1 cellular context compared by ENCODE assay signal in the genomic region with DNA sequence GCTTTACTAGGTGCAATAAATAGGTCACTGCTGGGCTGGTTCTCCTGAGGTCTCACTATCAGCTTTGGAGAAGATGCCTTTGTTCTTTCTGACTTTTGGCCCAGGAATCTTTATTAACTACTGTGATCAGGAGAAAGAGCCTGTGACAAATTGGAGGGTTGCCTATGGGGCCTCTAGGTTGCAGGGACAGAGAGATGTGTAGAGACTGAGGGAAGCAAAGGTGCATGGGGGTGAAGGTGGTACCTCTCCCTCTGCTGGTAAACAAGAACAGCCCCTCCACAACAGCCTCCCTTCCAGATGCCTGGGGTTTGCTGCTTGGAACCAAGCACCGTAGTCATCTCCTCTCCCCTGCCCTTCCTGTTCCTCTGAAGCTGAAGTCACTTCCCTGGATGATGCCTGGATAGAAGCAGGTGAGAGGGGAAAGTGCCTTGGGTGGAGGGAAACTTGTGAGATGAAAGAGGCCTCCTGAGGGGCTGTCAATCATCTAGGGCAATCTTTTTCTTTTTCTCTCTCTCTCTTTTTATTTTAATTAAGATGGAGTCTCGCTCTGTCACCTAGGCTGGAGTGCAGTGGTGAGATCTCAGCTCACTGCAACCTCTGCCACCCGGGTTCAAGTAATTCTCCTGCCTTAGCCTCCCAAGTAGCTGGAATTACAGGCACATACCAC.
TF ChIP-seq lines count a peak whose summit lies in the region.

No MANE protein-coding gene starts in this region.

TF ChIP-seq in HepG2, 621 proteins besides CTCF, POLR2A, EP300 and RAD21:
- TF ChIP-seq ZNF34 (CRISPR knock-in tag; IDR thresholded peaks at IDR 0.05; ENCODE audit: borderline replicate concordance) (no peak), ATF4 (CRISPR knock-in tag; IDR thresholded peaks at IDR 0.05) (no peak), ISX (CRISPR knock-in tag; conservative IDR thresholded peaks at IDR 0.05) (no peak), MTF2 (CRISPR knock-in tag; IDR thresholded peaks at IDR 0.05; ENCODE audit: borderline replicate concordance) (no peak), POLR2AphosphoS2 (IDR thresholded peaks at IDR 0.05; ENCODE audit: low read depth, low read length) (no peak), RXRB (CRISPR knock-in tag; IDR thresholded peaks at IDR 0.05; ENCODE audit: borderline replicate concordance) (no peak), TFAP4 (IDR thresholded peaks at IDR 0.05; ENCODE audit: borderline replicate concordance, low read depth) (no peak), KDM4B (CRISPR knock-in tag; IDR thresholded peaks at IDR 0.05) (no peak), TCF7 (IDR thresholded peaks at IDR 0.05; ENCODE audit: low read depth) (no peak), CEBPB (IDR thresholded peaks at IDR 0.05; ENCODE audit: borderline replicate concordance, low read depth, low read length) (no peak), DDIT3 (CRISPR knock-in tag; IDR thresholded peaks at IDR 0.05) (no peak), ZNF687 (CRISPR knock-in tag; IDR thresholded peaks at IDR 0.05) (no peak), TIGD3 (CRISPR knock-in tag; IDR thresholded peaks at IDR 0.05; ENCODE audit: borderline replicate concordance) (no peak), ZNF468 (CRISPR knock-in tag; IDR thresholded peaks at IDR 0.05) (no peak)
- TF ChIP-seq, protein P1, sequence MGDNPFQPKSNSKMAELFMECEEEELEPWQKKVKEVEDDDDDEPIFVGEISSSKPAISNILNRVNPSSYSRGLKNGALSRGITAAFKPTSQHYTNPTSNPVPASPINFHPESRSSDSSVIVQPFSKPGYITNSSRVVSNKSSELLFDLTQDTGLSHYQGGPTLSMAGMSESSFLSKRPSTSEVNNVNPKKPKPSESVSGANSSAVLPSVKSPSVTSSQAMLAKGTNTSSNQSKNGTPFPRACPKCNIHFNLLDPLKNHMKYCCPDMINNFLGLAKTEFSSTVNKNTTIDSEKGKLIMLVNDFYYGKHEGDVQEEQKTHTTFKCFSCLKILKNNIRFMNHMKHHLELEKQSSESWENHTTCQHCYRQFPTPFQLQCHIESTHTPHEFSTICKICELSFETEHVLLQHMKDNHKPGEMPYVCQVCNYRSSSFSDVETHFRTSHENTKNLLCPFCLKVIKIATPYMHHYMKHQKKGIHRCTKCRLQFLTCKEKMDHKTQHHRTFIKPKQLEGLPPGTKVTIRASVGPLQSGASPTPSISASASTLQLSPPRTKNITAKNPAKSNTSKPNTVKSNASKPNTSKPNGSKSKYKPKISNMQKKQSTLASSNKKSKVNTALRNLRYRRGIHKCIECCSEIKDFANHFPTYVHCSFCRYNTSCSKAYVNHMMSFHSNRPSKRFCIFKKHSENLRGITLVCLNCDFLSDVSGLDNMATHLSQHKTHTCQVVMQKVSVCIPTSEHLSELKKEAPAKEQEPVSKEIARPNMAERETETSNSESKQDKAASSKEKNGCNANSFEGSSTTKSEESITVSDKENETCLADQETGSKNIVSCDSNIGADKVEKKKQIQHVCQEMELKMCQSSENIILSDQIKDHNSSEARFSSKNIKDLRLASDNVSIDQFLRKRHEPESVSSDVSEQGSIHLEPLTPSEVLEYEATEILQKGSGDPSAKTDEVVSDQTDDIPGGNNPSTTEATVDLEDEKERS (CRISPR knock-in tag; IDR thresholded peaks at IDR 0.05) = no peak
